12 cellular contexts compared by ENCODE assay signal in genomic region chr14:101233861-101234587, GRCh38.
"Had no signal": no experiment of that assay in that cellular context is flagged by ENCODE, and none has a peak within 500 bp of the region (broad histone marks: within the 10 kb centered on the region; RNA-seq: fewer than 3 reads in every experiment).

No MANE protein-coding gene starts in this region.

- H3K36me3 ChIP-seq: colonic mucosa, gastrocnemius medialis, heart right ventricle had no signal

- ATAC-seq: activated CD8-positive, alpha-beta T cell treated with anti-CD3 and anti-CD28 coated beads, Interleukin-2, amount 10 ng/mL, durations not matched to agents 7 days and 5 days; gastrocnemius medialis; heart right ventricle had no signal

- H3K9me3 ChIP-seq: colonic mucosa, gastrocnemius medialis, heart right ventricle, testis had no signal

- FAIRE-seq: keratinocyte had no signal

- H3K4me3 ChIP-seq: colonic mucosa, gastrocnemius medialis, heart right ventricle, testis had no signal

- H3K27me3 ChIP-seq: colonic mucosa, gastrocnemius medialis, testis had no signal

- DNase-seq: activated CD4-positive, alpha-beta T cell treated with anti-CD3 and anti-CD28 coated beads for 4 hours; activated CD8-positive, alpha-beta T cell treated with anti-CD3 and anti-CD28 coated beads, Interleukin-2, amount 10 ng/mL, durations not matched to agents 7 days and 5 days; activated naive CD4-positive, alpha-beta T cell treated with anti-CD3 and anti-CD28 coated beads, Interleukin-2, amount 10 ng/mL, durations not matched to agents 7 days and 5 days; colonic mucosa; effector CD4-positive, alpha-beta T cell; gastrocnemius medialis; heart right ventricle; midbrain; stimulated activated CD4-positive, alpha-beta T cell treated with anti-CD3 and anti-CD28 coated beads, Interleukin-4, amount 100 ng/mL, for 1 hour; stimulated activated CD8-positive, alpha-beta memory T cell treated with anti-CD3 and anti-CD28 coated beads, Interleukin-4, amount 100 ng/mL, for 48 hours; testis had no signal

- H3K27ac ChIP-seq: colonic mucosa, gastrocnemius medialis, heart right ventricle, testis had no signal

- H3K4me1 ChIP-seq: colonic mucosa, gastrocnemius medialis, heart right ventricle, testis had no signal
